7 cellular contexts compared by ENCODE assay signal in the genomic region with DNA sequence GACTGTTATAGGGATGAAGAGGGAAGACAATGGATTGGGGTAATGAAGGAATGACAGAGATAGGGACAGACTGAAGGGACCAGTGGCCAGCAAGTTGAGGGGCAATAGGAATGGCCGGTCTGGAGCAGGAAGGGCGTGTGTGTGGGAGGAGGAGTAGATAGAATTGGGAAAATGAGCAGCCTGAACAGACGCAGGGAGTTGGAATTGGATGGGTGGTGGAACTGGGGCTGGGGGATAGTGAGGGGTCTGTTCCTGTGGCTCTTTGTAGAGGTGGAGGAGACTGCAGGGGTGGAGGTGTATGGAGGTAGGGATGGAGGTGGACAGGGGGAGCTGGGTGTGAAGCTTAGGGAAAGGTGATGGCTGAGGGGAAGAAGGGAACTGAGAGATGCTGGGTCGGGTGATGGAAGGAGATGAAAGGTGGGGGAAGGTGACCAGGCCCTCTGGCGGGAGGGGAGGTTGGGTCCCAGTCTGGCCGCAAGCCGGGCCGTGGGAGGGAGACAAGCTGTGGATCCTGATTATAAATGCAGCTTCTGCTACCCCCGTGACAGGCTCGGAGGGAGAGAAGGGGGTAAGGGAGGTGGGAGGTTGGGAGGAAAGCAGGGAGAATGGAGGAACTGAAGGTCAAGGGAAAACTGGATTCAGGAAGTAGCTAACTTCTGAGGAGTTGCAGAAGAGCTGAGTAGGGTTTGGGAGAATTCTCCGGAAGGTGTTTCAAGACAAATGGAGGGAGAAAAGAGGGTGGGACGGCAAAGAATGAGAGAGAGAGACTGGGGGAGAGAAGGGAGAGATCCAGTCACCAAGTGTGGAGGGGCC. TPM values are rescaled to one million over a fixed set of nuclear protein-coding genes. Genes with fewer than 3 reads are reported as not detected.
DNase-seq lines count a peak whose midpoint lies in the region; ATAC-seq and TF ChIP-seq lines count a peak whose summit lies in the region.

No MANE protein-coding gene starts in this region.

- no peak for TF ChIP-seq POLR2A in stomach (IDR thresholded peaks at IDR 0.05)

- peak overlapping the region; percentile 90 for H3K4me3 Mint-ChIP-seq in HFFc6

- peak overlapping the region; percentile 82 for H3K4me3 ChIP-seq in iPS-18a (ENCODE audit: low read length)
- peak overlapping the region; percentile 56 to 63 (median 60) for H3K4me3 ChIP-seq in stomach

- peak overlapping the region; percentile 92 for H3K27ac Mint-ChIP-seq in HFFc6
- peak overlapping the region; percentile 93 to 95 for H3K27ac Mint-ChIP-seq in activated naive CD4-positive, alpha-beta T cell treated with anti-CD3 and anti-CD28 coated beads, Interleukin-2, amount 50 U/mL, for 72 hours

- H3K27ac ChIP-seq in iPS-18a (ENCODE audit: low read length), result peak overlapping the region; percentile 83
- peak overlapping the region; percentile 89 to 95 (median 93) for H3K27ac ChIP-seq in stomach

- peak overlapping the region; percentile 66 for H3K9ac ChIP-seq in iPS-18a (ENCODE audit: low read length)

- H3K4me1 Mint-ChIP-seq in HFFc6 (ENCODE audit: low read depth), result peaks cover 81% of the 10 kb centered on the region

- 12 to 15% (median 14%) methylated on average over 12 of the region's 12 CpGs for WGBS in stomach, 5 donors

- H3K9me3 ChIP-seq in iPS-18a (ENCODE audit: control insufficient read depth, low read depth, low read length), result no peaks in the 10 kb centered on the region
- no peaks in the 10 kb centered on the region for H3K9me3 ChIP-seq in stomach

- peaks cover 20% of the 10 kb centered on the region for H3K36me3 Mint-ChIP-seq in HFFc6 (ENCODE audit: low read depth)
- peaks cover 14 to 32% of the 10 kb centered on the region in 2 donors for H3K36me3 Mint-ChIP-seq in activated naive CD4-positive, alpha-beta T cell treated with anti-CD3 and anti-CD28 coated beads, Interleukin-2, amount 50 U/mL, for 72 hours

- intact Hi-C loops in stomach (cut with DNase I; ENCODE audit: low total_unique reads), result no loop called here

- H3K27me3 ChIP-seq in iPS-18a (ENCODE audit: control insufficient read depth, insufficient read depth, low read length) (no peaks in the 10 kb centered on the region), stomach (no peaks in the 10 kb centered on the region)

- TF ChIP-seq EP300 in stomach (IDR thresholded peaks at IDR 0.05), result no peak

- no peaks in the 10 kb centered on the region for H3K9me3 Mint-ChIP-seq in HFFc6
- no peaks in the 10 kb centered on the region for H3K9me3 Mint-ChIP-seq in activated naive CD4-positive, alpha-beta T cell treated with anti-CD3 and anti-CD28 coated beads, Interleukin-2, amount 50 U/mL, for 72 hours

- ATAC-seq in activated naive CD4-positive, alpha-beta T cell treated with anti-CD3 and anti-CD28 coated beads, Interleukin-2, amount 50 U/mL, for 72 hours, result no peak
- no peak for ATAC-seq in HG03354 (IDR thresholded peaks at IDR 0.05; ENCODE audit: poor library complexity, severe bottlenecking, unreplicated experiment)

- no peak for TF ChIP-seq CTCF in HFFc6 (IDR thresholded peaks at IDR 0.05)
- TF ChIP-seq CTCF in stomach (IDR thresholded peaks at IDR 0.05), result no peak

- H3K36me3 ChIP-seq in iPS-18a (ENCODE audit: control insufficient read depth, low read depth, low read length) (peaks cover 11% of the 10 kb centered on the region), stomach (no peaks in the 10 kb centered on the region)

- H3K27me3 Mint-ChIP-seq in HFFc6 (ENCODE audit: insufficient read depth), result peaks cover 3% of the 10 kb centered on the region; the same call in 1 of the 2 replicates

- H3K4me1 ChIP-seq in iPS-18a (ENCODE audit: control insufficient read depth, low read depth, low read length), result peaks cover 34% of the 10 kb centered on the region
- H3K4me1 ChIP-seq in stomach, result peaks cover 26 to 64% (median 49%) of the 10 kb centered on the region in 4 donors

- no peak for DNase-seq in HFFc6
- no peak for DNase-seq in activated naive CD4-positive, alpha-beta T cell treated with anti-CD3 and anti-CD28 coated beads, Interleukin-2, amount 50 U/mL, for 72 hours (ENCODE audit: low spot score in 2 of 2)
- DNase-seq in stomach, result no peak
- no peak for DNase-seq in activated gamma-delta T cell (lab: John Stamatoyannopoulos, UW)
- no peak for DNase-seq in DMS79 (lab: John Stamatoyannopoulos, UW)

RNA-seq across cellular contexts. Expression of a gene that starts 5.2 kb away (rescaled TPM):
- 10 to 100 TPM; 10.5 to 15.0 (median 13.3) TPM for total RNA-seq in HFFc6 (2021; fragmentation: NEBNext Ultra II Directional; extraction: Animal tissue kit (Norgen Biotek cat#: 25700))
- 10 to 100 TPM; 70.5 to 71.7 TPM for total RNA-seq in activated naive CD4-positive, alpha-beta T cell treated with anti-CD3 and anti-CD28 coated beads, Interleukin-2, amount 50 U/mL, for 72 hours
- 10 to 100 TPM in 2 of 5 donors, 1 to 10 TPM in 2, under 1 TPM in 1; 0.58 to 78.8 (median 7.7) TPM for total RNA-seq in stomach
- 1 to 10 TPM; 3.9 to 5.6 (median 4.0) TPM for polyA plus RNA-seq in stomach

RNA-seq across cellular contexts. Expression of a gene that starts 7.2 kb away (rescaled TPM):
- total RNA-seq in HFFc6 (2021; fragmentation: NEBNext Ultra II Directional; extraction: Animal tissue kit (Norgen Biotek cat#: 25700)), result 100 to 1,000 TPM; 464 to 546 (median 536) TPM
- 100 to 1,000 TPM; 186 to 334 TPM for total RNA-seq in activated naive CD4-positive, alpha-beta T cell treated with anti-CD3 and anti-CD28 coated beads, Interleukin-2, amount 50 U/mL, for 72 hours
- 100 to 1,000 TPM in 3 of 5 donors, 10 to 100 TPM in 2; 12.8 to 203 (median 101) TPM for total RNA-seq in stomach
- polyA plus RNA-seq in stomach, result 100 to 1,000 TPM; 162 to 233 (median 165) TPM

RNA-seq across cellular contexts. Expression of a gene that starts 14.2 kb away (rescaled TPM):
- 10 to 100 TPM; 43.2 to 52.8 (median 51.4) TPM for total RNA-seq in HFFc6 (2021; fragmentation: NEBNext Ultra II Directional; extraction: Animal tissue kit (Norgen Biotek cat#: 25700))
- total RNA-seq in activated naive CD4-positive, alpha-beta T cell treated with anti-CD3 and anti-CD28 coated beads, Interleukin-2, amount 50 U/mL, for 72 hours, result 100 to 1,000 TPM in 1 of 2 donors, 10 to 100 TPM in 1; 27.5 to 156 TPM
- total RNA-seq in stomach, result 100 to 1,000 TPM in 1 of 5 donors, 10 to 100 TPM in 4; 22.0 to 125 (median 70.0) TPM
- polyA plus RNA-seq in stomach, result 10 to 100 TPM; 56.3 to 99.9 (median 68.7) TPM

RNA-seq across cellular contexts. Expression of a gene that starts 29.3 kb away (rescaled TPM):
- 1 to 10 TPM; 6.4 to 9.2 (median 7.6) TPM for total RNA-seq in HFFc6 (2021; fragmentation: NEBNext Ultra II Directional; extraction: Animal tissue kit (Norgen Biotek cat#: 25700))
- total RNA-seq in activated naive CD4-positive, alpha-beta T cell treated with anti-CD3 and anti-CD28 coated beads, Interleukin-2, amount 50 U/mL, for 72 hours, result 10 to 100 TPM in 1 of 2 donors, 1 to 10 TPM in 1; 9.4 to 12.5 TPM
- 1 to 10 TPM in 3 of 5 donors, under 1 TPM in 1, not detected in 1; 0.45 to 7.8 (median 3.1) TPM for total RNA-seq in stomach
- 1 to 10 TPM; 2.4 to 4.2 (median 2.6) TPM for polyA plus RNA-seq in stomach

RNA-seq across cellular contexts. Expression of a gene that starts 33.4 kb away (rescaled TPM):
- 10 to 100 TPM; 20.6 to 43.5 (median 38.6) TPM for total RNA-seq in HFFc6 (2021; fragmentation: NEBNext Ultra II Directional; extraction: Animal tissue kit (Norgen Biotek cat#: 25700))
- 100 to 1,000 TPM; 103 to 170 TPM for total RNA-seq in activated naive CD4-positive, alpha-beta T cell treated with anti-CD3 and anti-CD28 coated beads, Interleukin-2, amount 50 U/mL, for 72 hours
- total RNA-seq in stomach, result 10 to 100 TPM in 1 of 5 donors, 1 to 10 TPM in 3, not detected in 1; 4.2 to 15.4 (median 6.7) TPM
- polyA plus RNA-seq in stomach, result 1 to 10 TPM in 2 of 3 donors, under 1 TPM in 1; 0.46 to 9.9 (median 5.4) TPM
